In genomic region chr1:10866314-10867091, GRCh38 we compare ENCODE assay signal across 8 cellular contexts.
DNase-seq lines count a peak whose midpoint lies in the region; ATAC-seq and TF ChIP-seq lines count a peak whose summit lies in the region.

No MANE protein-coding gene starts in this region.

- ATAC-seq in psoas muscle = peak; percentile 2 to 17 (median 16)

- H3K4me3 ChIP-seq in LNCaP clone FGC (ENCODE audit: low read depth, low read length) = peak overlapping the region; percentile 20; the same call in 1 of the 2 replicates
- H3K4me3 ChIP-seq in fibroblast of pulmonary artery (replicated peaks; ENCODE audit: low read depth, low read length) = peak overlapping the region; percentile 37
- H3K4me3 ChIP-seq in psoas muscle = peak overlapping the region; percentile 60

- intact Hi-C loops in psoas muscle (cut with DNase I) = loop anchor here (5.0 to 10.0 kb wide), 3 partner anchors 182 to 369 kb away; no protein-coding TSS in a partner anchor

- peak; percentile 38 for DNase-seq in AG20443 (ENCODE audit: low spot score)
- DNase-seq in LNCaP clone FGC (ENCODE audit: low read depth) = no peak
- DNase-seq in activated CD8-positive, alpha-beta memory T cell treated with anti-CD3 and anti-CD28 coated beads for 4 hours (ENCODE audit: low read depth in 2 of 2) = peak; percentile 9 to 19
- DNase-seq in fibroblast of pulmonary artery (ENCODE audit: low read depth) = peak; percentile 5
- DNase-seq in psoas muscle = peak in 1 of 2 donors; percentile 17
- no peak for DNase-seq in SHP77 (lab: John Stamatoyannopoulos, UW)
- DNase-seq in GOT3 (lab: John Stamatoyannopoulos, UW) = no peak
- DNase-seq in dedifferentiated amniotic fluid mesenchymal stem cell (ENCODE audit: extremely low spot score) = no peak

- H3K9me3 ChIP-seq in psoas muscle = no peaks in the 10 kb centered on the region

- TF ChIP-seq CTCF in LNCaP clone FGC (IDR thresholded peaks at IDR 0.05; ENCODE audit: control insufficient read depth, extremely low read depth, insufficient read depth) (no peak), fibroblast of pulmonary artery (IDR thresholded peaks at IDR 0.05; ENCODE audit: low read length, missing control alignments) (no peak), psoas muscle (IDR thresholded peaks at IDR 0.05) (no peak)

- H3K4me1 ChIP-seq in psoas muscle = peaks cover 24% of the 10 kb centered on the region

- no peaks in the 10 kb centered on the region for H3K27me3 ChIP-seq in psoas muscle (ENCODE audit: insufficient read depth in 3 of 3, low read length in 2 of 3)

- no peak overlapping the region for H3K27ac ChIP-seq in psoas muscle

- 17 to 22% (median 17%) methylated on average over 29 to 31 of the region's 31 CpGs for WGBS in psoas muscle, 3 donors

- no peaks in the 10 kb centered on the region for H3K36me3 ChIP-seq in psoas muscle (ENCODE audit: insufficient read depth in 1 of 2, low read depth in 1 of 2)

Comparison
In these comparisons a context has a peak if more than half of its experiments do, and no peak if none do; other contexts are left out.
1. DNase-seq: peak in AG20443 (single experiment), activated CD8-positive, alpha-beta memory T cell treated with anti-CD3 and anti-CD28 coated beads for 4 hours (2 of 2) and fibroblast of pulmonary artery (single experiment); none in LNCaP clone FGC (single experiment), SHP77 (0 of 2), GOT3 (single experiment) and dedifferentiated amniotic fluid mesenchymal stem cell (single experiment).
2. Peak in every context shown above with its lines, with median percentiles within 50 percentile points of each other: H3K4me3 ChIP-seq.